ENCODE assay signal across 28 cellular contexts in the genomic region with DNA sequence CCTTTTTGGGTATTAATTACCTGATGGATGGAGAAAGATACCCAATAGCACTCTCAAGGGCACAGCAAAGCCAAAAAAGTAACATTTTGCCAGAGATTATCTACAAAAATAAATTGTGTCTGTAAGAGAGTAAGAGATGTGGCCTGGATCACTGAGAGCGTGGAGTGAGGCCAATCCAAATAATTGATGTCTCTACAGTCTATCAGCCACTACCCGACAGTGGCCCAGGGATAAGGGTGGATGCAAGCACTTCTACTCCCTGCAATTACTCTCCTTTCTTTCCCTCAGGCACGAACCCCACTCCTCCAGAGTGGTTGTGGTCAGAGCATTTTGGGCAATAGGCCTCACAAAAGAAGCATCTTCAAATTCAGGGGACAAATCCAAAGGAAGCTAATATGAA.
DNase-seq lines count a peak whose midpoint lies in the region; ATAC-seq, FAIRE-seq and TF ChIP-seq lines count a peak whose summit lies in the region.
"Had no signal": no experiment of that assay in that cellular context is flagged by ENCODE, and none has a peak within 500 bp of the region (broad histone marks: within the 10 kb centered on the region; RNA-seq: fewer than 3 reads in every experiment).

No MANE protein-coding gene starts in this region.

- H3K4me3 ChIP-seq in BLaER1 treated with 17β-estradiol and CSF1 and Interleukin-3, amounts not matched to agents 10 nM and 100 nM: no peak overlapping the region
- H3K4me3 ChIP-seq in IMR-90 (ENCODE audit: insufficient read depth, low read depth, low read length): no peak overlapping the region
- no peak overlapping the region for H3K4me3 ChIP-seq in brain microvascular endothelial cell (ENCODE audit: low read depth, low read length)
- H3K4me3 ChIP-seq in gastrocnemius medialis: no peak overlapping the region
- H3K4me3 ChIP-seq: adrenal gland, dorsolateral prefrontal cortex, hepatocyte, sigmoid colon, uterus had no signal

- ATAC-seq in IMR-90 (ENCODE audit: low read depth): no peak
- ATAC-seq in gastrocnemius medialis: no peak
- no peak for ATAC-seq in HG03460 (IDR thresholded peaks at IDR 0.05; ENCODE audit: unreplicated experiment)

- DNase-seq in IMR-90 (no peak), brain microvascular endothelial cell (peak; percentile 40), gastrocnemius medialis (no peak), GM12891 (ENCODE audit: insufficient read length, low spot score) (no peak), OCI-M2 (lab: John Stamatoyannopoulos, UW; ENCODE audit: unreplicated experiment) (no peak)
- DNase-seq in activated CD4-positive, alpha-beta memory T cell treated with anti-CD3 and anti-CD28 coated beads, Interleukin-2, amount 10 ng/mL, durations not matched to agents 7 days and 5 days: no peak
- DNase-seq: activated CD4-positive, alpha-beta T cell treated with anti-CD3 and anti-CD28 coated beads for 1 hour; activated naive CD4-positive, alpha-beta T cell; activated T-cell treated with anti-CD3 and anti-CD28 coated beads, Interleukin-2, amount 50 U/mL, for 1 hour; adrenal gland; CD4-positive, alpha-beta memory T cell; DMS153; dorsolateral prefrontal cortex; H7; KG1; left ventricle myocardium superior; NCI-H1694 treated with DMSO at 0.1 percent for 48 hours; nephron progenitor cell; SHP77; sigmoid colon; stimulated activated CD4-positive, alpha-beta T cell treated with anti-CD3 and anti-CD28 coated beads, Interleukin-1b, Interleukin-23, amount 100 ng/mL, for 48 hours; T-helper 1 cell; uterus had no signal

- no peak overlapping the region; a peak in 1 of 22 replicates for H3K9ac ChIP-seq in BLaER1 treated with 17β-estradiol and CSF1 and Interleukin-3, amounts not matched to agents 10 nM and 100 nM
- no peak overlapping the region for H3K9ac ChIP-seq in IMR-90 (ENCODE audit: low read depth, low read length)

- H3K4me1 ChIP-seq in BLaER1 treated with 17β-estradiol and CSF1 and Interleukin-3, amounts not matched to agents 10 nM and 100 nM: peaks cover 21 to 38% (median 31%) of the 10 kb centered on the region in 10 experiments
- H3K4me1 ChIP-seq in IMR-90 (ENCODE audit: control insufficient read depth, insufficient read depth, low read length) (peaks cover 3% of the 10 kb centered on the region), gastrocnemius medialis (peaks cover 0 to 19% of the 10 kb centered on the region in 2 donors)
- H3K4me1 ChIP-seq: uterus had no signal

- H4K91ac ChIP-seq in IMR-90 (ENCODE audit: insufficient read depth, low read depth, low read length): peak overlapping the region; percentile 4; the same call in 1 of the 2 replicates

- no peak overlapping the region for H2AK9ac ChIP-seq in IMR-90 (replicated peaks; ENCODE audit: low read depth, low read length, poor library complexity)

- peak overlapping the region; percentile 76 for H3K4ac ChIP-seq in IMR-90 (ENCODE audit: low read depth, low read length)

- TF ChIP-seq RAD21 in IMR-90 (IDR thresholded peaks at IDR 0.05; ENCODE audit: low read length): no peak

- FAIRE-seq in GM12891 (lab: Jason Lieb, UNC): no peak
- FAIRE-seq: endothelial cell of umbilical vein had no signal

- no peaks in the 10 kb centered on the region for H3K36me3 Mint-ChIP-seq in activated CD4-positive, alpha-beta memory T cell treated with anti-CD3 and anti-CD28 coated beads, Interleukin-2, amount 10 ng/mL, durations not matched to agents 7 days and 5 days (ENCODE audit: low read depth)
- H3K36me3 Mint-ChIP-seq: CD4-positive, alpha-beta memory T cell; stimulated activated effector memory CD8-positive, alpha-beta T cell treated with anti-CD3 and anti-CD28 coated beads, Interleukin-12 subunit alpha, Interleukin-12 subunit beta, amount 100 ng/mL, for 72 hours had no signal

- H3K27ac Mint-ChIP-seq in activated CD4-positive, alpha-beta memory T cell treated with anti-CD3 and anti-CD28 coated beads, Interleukin-2, amount 10 ng/mL, durations not matched to agents 7 days and 5 days: no peak overlapping the region
- H3K27ac Mint-ChIP-seq: CD4-positive, alpha-beta memory T cell; nephron progenitor cell; stimulated activated effector memory CD8-positive, alpha-beta T cell treated with anti-CD3 and anti-CD28 coated beads, Interleukin-12 subunit alpha, Interleukin-12 subunit beta, amount 100 ng/mL, for 72 hours had no signal

- H4K20me1 ChIP-seq in BLaER1 treated with 17β-estradiol and CSF1 and Interleukin-3, amounts not matched to agents 10 nM and 100 nM: no peaks in the 10 kb centered on the region
- no peaks in the 10 kb centered on the region for H4K20me1 ChIP-seq in IMR-90 (ENCODE audit: insufficient read depth, low read length)

- H4K5ac ChIP-seq in IMR-90 (ENCODE audit: low read depth, low read length): no peak overlapping the region

- H3K14ac ChIP-seq in IMR-90 (replicated peaks; ENCODE audit: low read depth, low read length): peak overlapping the region; percentile 87

- POLR2A ChIA-PET in IMR-90 (lab: Charles Lee; ENCODE audit: unreplicated experiment): no interaction called here
- POLR2A ChIA-PET in activated CD4-positive, alpha-beta memory T cell treated with anti-CD3 and anti-CD28 coated beads, Interleukin-2, amount 10 ng/mL, durations not matched to agents 7 days and 5 days (lab: Charles Lee): no interaction called here

- 0 out of 2 replicates have a peak overlapping the region, but pooled peaks have one; percentile 5 for H3K18ac ChIP-seq in IMR-90 (ENCODE audit: low read depth, low read length)

- H2AFZ ChIP-seq in IMR-90 (replicated peaks; ENCODE audit: low read length, poor library complexity): peak overlapping the region; percentile 33
- H2AFZ ChIP-seq: hepatocyte had no signal

- H3K36me3 ChIP-seq in BLaER1 treated with 17β-estradiol and CSF1 and Interleukin-3, amounts not matched to agents 10 nM and 100 nM: no peaks in the 10 kb centered on the region
- H3K36me3 ChIP-seq in IMR-90 (ENCODE audit: control insufficient read depth, insufficient read depth, low read length) (no peaks in the 10 kb centered on the region), brain microvascular endothelial cell (replicated peaks) (no peaks in the 10 kb centered on the region), gastrocnemius medialis (no peaks in the 10 kb centered on the region)
- H3K36me3 ChIP-seq: adrenal gland, sigmoid colon, uterus had no signal

- in situ Hi-C loops in IMR-90 (cut with MboI; ENCODE audit: low sequenced_read_pairs): no loop called here
- in situ Hi-C loops in brain microvascular endothelial cell (cut with HindIII; ENCODE audit: low pct_ligation_motif_present, low sequenced_read_pairs): no loop called here
- in situ Hi-C loops in gastrocnemius medialis (cut with MboI; ENCODE audit: low sequenced_read_pairs in 4 of 4): no loop called here

- TF ChIP-seq CTCF in IMR-90 (conservative IDR thresholded peaks at IDR 0.05; ENCODE audit: low read depth, low read length): no peak
- no peak for TF ChIP-seq CTCF in brain microvascular endothelial cell (IDR thresholded peaks at IDR 0.05; ENCODE audit: low read depth, low read length, missing control alignments)
- TF ChIP-seq CTCF in gastrocnemius medialis (IDR thresholded peaks at IDR 0.05 in 4 of 5, conservative IDR thresholded peaks at IDR 0.05 in 1 of 5): no peak

- no peaks in the 10 kb centered on the region for H3K27me3 ChIP-seq in BLaER1 treated with 17β-estradiol and CSF1 and Interleukin-3, amounts not matched to agents 10 nM and 100 nM
- H3K27me3 ChIP-seq in IMR-90 (ENCODE audit: control insufficient read depth, insufficient read depth, low read length) (0 out of 2 replicates have a peak, but pooled peaks cover under 1% of the 10 kb centered on the region), brain microvascular endothelial cell (replicated peaks) (no peaks in the 10 kb centered on the region), gastrocnemius medialis (no peaks in the 10 kb centered on the region)
- H3K27me3 ChIP-seq: adrenal gland, dorsolateral prefrontal cortex, hepatocyte, sigmoid colon, uterus had no signal

- H3K4me2 ChIP-seq in BLaER1 treated with 17β-estradiol and CSF1 and Interleukin-3, amounts not matched to agents 10 nM and 100 nM: peak overlapping the region; percentile 4 to 65 (median 40); a peak in 21 of 22 replicates
- no peak overlapping the region for H3K4me2 ChIP-seq in IMR-90 (ENCODE audit: low read depth, low read length)
- H3K4me2 ChIP-seq: hepatocyte had no signal

- no peak overlapping the region for H3K23ac ChIP-seq in IMR-90 (ENCODE audit: low read depth, low read length)

- H3K9me1 ChIP-seq in IMR-90 (ENCODE audit: insufficient read depth, low read length): peaks cover 7% of the 10 kb centered on the region

- H3K4me1 Mint-ChIP-seq in activated CD4-positive, alpha-beta memory T cell treated with anti-CD3 and anti-CD28 coated beads, Interleukin-2, amount 10 ng/mL, durations not matched to agents 7 days and 5 days: no peaks in the 10 kb centered on the region
- H3K4me1 Mint-ChIP-seq: CD4-positive, alpha-beta memory T cell; stimulated activated effector memory CD8-positive, alpha-beta T cell treated with anti-CD3 and anti-CD28 coated beads, Interleukin-12 subunit alpha, Interleukin-12 subunit beta, amount 100 ng/mL, for 72 hours had no signal

- H2BK5ac ChIP-seq in IMR-90 (ENCODE audit: low read depth, low read length, poor library complexity, severe bottlenecking): peak overlapping the region; percentile 7

- H3K4me3 Mint-ChIP-seq in activated CD4-positive, alpha-beta memory T cell treated with anti-CD3 and anti-CD28 coated beads, Interleukin-2, amount 10 ng/mL, durations not matched to agents 7 days and 5 days: no peak overlapping the region
- H3K4me3 Mint-ChIP-seq: CD4-positive, alpha-beta memory T cell; nephron progenitor cell; stimulated activated effector memory CD8-positive, alpha-beta T cell treated with anti-CD3 and anti-CD28 coated beads, Interleukin-12 subunit alpha, Interleukin-12 subunit beta, amount 100 ng/mL, for 72 hours had no signal

- no CpG with 5 or more reads among the region's 3 CpGs for WGBS in IMR-90 (ENCODE audit: extremely low coverage in 2 of 2, insufficient read length in 1 of 2), 2 experiments

- H3K9me3 Mint-ChIP-seq in activated CD4-positive, alpha-beta memory T cell treated with anti-CD3 and anti-CD28 coated beads, Interleukin-2, amount 10 ng/mL, durations not matched to agents 7 days and 5 days: no peaks in the 10 kb centered on the region
- H3K9me3 Mint-ChIP-seq: CD4-positive, alpha-beta memory T cell; stimulated activated effector memory CD8-positive, alpha-beta T cell treated with anti-CD3 and anti-CD28 coated beads, Interleukin-12 subunit alpha, Interleukin-12 subunit beta, amount 100 ng/mL, for 72 hours had no signal

- dilution Hi-C loops in IMR-90 (cut with HindIII; ENCODE audit: low sequenced_read_pairs, unreplicated experiment): no loop called here

- CTCF ChIA-PET in IMR-90 (lab: Yijun Ruan, JAX): no interaction called here
- CTCF ChIA-PET in activated CD4-positive, alpha-beta memory T cell treated with anti-CD3 and anti-CD28 coated beads, Interleukin-2, amount 10 ng/mL, durations not matched to agents 7 days and 5 days (lab: Charles Lee): no interaction called here

- peak overlapping the region; percentile 50; the same call in 1 of the 2 replicates for H2BK120ac ChIP-seq in IMR-90 (ENCODE audit: low read depth, low read length)

- TF ChIP-seq POLR2A in IMR-90 (IDR thresholded peaks at IDR 0.05; ENCODE audit: low read depth, low read length) (no peak), gastrocnemius medialis (IDR thresholded peaks at IDR 0.05) (no peak), GM12891 (IDR thresholded peaks at IDR 0.05; ENCODE audit: low read depth, low read length) (no peak)

- intact Hi-C loops in IMR-90 (cut with micrococcal nuclease): no loop called here
- intact Hi-C loops in gastrocnemius medialis (cut with DNase I; ENCODE audit: low total_unique reads): loop anchor here (1.0 to 5.0 kb wide), 3 partner anchors 54 to 91 kb away; no protein-coding TSS in a partner anchor

- peak overlapping the region; percentile 66; the same call in 1 of the 3 replicates for H2BK15ac ChIP-seq in IMR-90 (ENCODE audit: low read depth, low read length)

- no peaks in the 10 kb centered on the region for H3K79me1 ChIP-seq in IMR-90 (ENCODE audit: low read depth in 1 of 2, low read length in 2 of 2)

- H3K27me3 Mint-ChIP-seq in activated CD4-positive, alpha-beta memory T cell treated with anti-CD3 and anti-CD28 coated beads, Interleukin-2, amount 10 ng/mL, durations not matched to agents 7 days and 5 days: peaks cover 4% of the 10 kb centered on the region

- H3K27ac ChIP-seq in BLaER1 treated with 17β-estradiol and CSF1 and Interleukin-3, amounts not matched to agents 10 nM and 100 nM: peak overlapping the region in 8 of 11 experiments; percentile 29 to 78 (median 38); a peak in 9 of 22 replicates
- H3K27ac ChIP-seq in IMR-90 (ENCODE audit: insufficient read depth, low read length) (no peak overlapping the region), brain microvascular endothelial cell (peak overlapping the region; percentile 82), gastrocnemius medialis (peak overlapping the region; percentile 60 to 80 (median 75))
- H3K27ac ChIP-seq: adrenal gland, dorsolateral prefrontal cortex, uterus had no signal

- peak overlapping the region in 1 of 2 experiments; percentile 59; a peak in 2 of 4 replicates for H4K8ac ChIP-seq in IMR-90 (ENCODE audit: low read depth in 2 of 2, low read length in 2 of 2)

- BruUV-seq in IMR-90 (replicated peaks; lab: Mats Ljungman, UMichigan): no TSS peak

- peak overlapping the region; percentile 70; the same call in 1 of the 2 replicates for H2AK5ac ChIP-seq in IMR-90 (ENCODE audit: low read depth, low read length)

- H2BK20ac ChIP-seq in IMR-90 (ENCODE audit: low read depth, low read length): peak overlapping the region; percentile 78; the same call in 1 of the 2 replicates

- peaks cover 6 to 22% (median 15%) of the 10 kb centered on the region in 11 experiments; a peak in 15 of 22 replicates for H3K9me3 ChIP-seq in BLaER1 treated with 17β-estradiol and CSF1 and Interleukin-3, amounts not matched to agents 10 nM and 100 nM (replicated peaks in 1 of 11)
- H3K9me3 ChIP-seq in IMR-90 (ENCODE audit: control insufficient read depth, insufficient read depth, low read length): no peaks in the 10 kb centered on the region
- H3K9me3 ChIP-seq in gastrocnemius medialis: no peaks in the 10 kb centered on the region
- H3K9me3 ChIP-seq: adrenal gland, sigmoid colon, uterus had no signal

- H3K56ac ChIP-seq in IMR-90 (ENCODE audit: extremely low read depth, insufficient read depth, low read length): no peak overlapping the region
